Comparison of ENCODE assay signal across 1 cellular context in genomic region chr9:95366731-95367325, GRCh38.
TF ChIP-seq lines count a peak whose summit lies in the region.

No MANE protein-coding gene starts in this region.

TF ChIP-seq in WTC11, 78 proteins besides CTCF, POLR2A, EP300 and RAD21 (continued from another document):
- TF ChIP-seq ZSCAN18 (CRISPR knock-in tag; IDR thresholded peaks at IDR 0.05) (no peak), ZNF317 (CRISPR knock-in tag; IDR thresholded peaks at IDR 0.05; ENCODE audit: borderline replicate concordance, low read depth) (no peak), MYBL2 (CRISPR knock-in tag; IDR thresholded peaks at IDR 0.05) (no peak), ZBTB21 (CRISPR knock-in tag; IDR thresholded peaks at IDR 0.05; ENCODE audit: borderline replicate concordance) (no peak), ZNF232 (CRISPR knock-in tag; IDR thresholded peaks at IDR 0.05) (no peak), ZNF138 (CRISPR knock-in tag; conservative IDR thresholded peaks at IDR 0.05) (no peak), TCF7 (CRISPR knock-in tag; IDR thresholded peaks at IDR 0.05; ENCODE audit: low read depth) (no peak), ETV6 (CRISPR knock-in tag; IDR thresholded peaks at IDR 0.05) (no peak), RORB (CRISPR knock-in tag; IDR thresholded peaks at IDR 0.05) (no peak), CDX4 (CRISPR knock-in tag; IDR thresholded peaks at IDR 0.05; ENCODE audit: borderline replicate concordance) (no peak)
